ENCODE assay signal across 17 cellular contexts in genomic region chr10:7464703-7465102, GRCh38. TPM values are rescaled to one million over a fixed set of nuclear protein-coding genes. Genes with fewer than 3 reads are reported as not detected.
A peak's percentile ranks its signal among the peaks of the same experiment; 100 is the strongest.
DNase-seq lines count a peak whose midpoint lies in the region; ATAC-seq and TF ChIP-seq lines count a peak whose summit lies in the region.
"Had no signal": no experiment of that assay in that cellular context is flagged by ENCODE, and none has a peak within 500 bp of the region (broad histone marks: within the 10 kb centered on the region; RNA-seq: fewer than 3 reads in every experiment).

No MANE protein-coding gene starts in this region.

- no peaks in the 10 kb centered on the region for H3K27me3 Mint-ChIP-seq in activated naive CD4-positive, alpha-beta T cell treated with anti-CD3 and anti-CD28 coated beads, Interleukin-2, amount 50 U/mL, for 24 hours
- peaks cover 23% of the 10 kb centered on the region for H3K27me3 Mint-ChIP-seq in activated naive CD4-positive, alpha-beta T cell treated with anti-CD3 and anti-CD28 coated beads, Interleukin-2, amount 10 ng/mL, durations not matched to agents 7 days and 5 days

- no peaks in the 10 kb centered on the region for H3K4me1 ChIP-seq in left lung
- H3K4me1 ChIP-seq in sigmoid colon, result no peaks in the 10 kb centered on the region
- no peaks in the 10 kb centered on the region for H3K4me1 ChIP-seq in upper lobe of right lung
- H3K4me1 ChIP-seq in heart left ventricle, result no peaks in the 10 kb centered on the region

- H3K9me3 ChIP-seq in left lung, result no peaks in the 10 kb centered on the region
- H3K9me3 ChIP-seq in sigmoid colon, result no peaks in the 10 kb centered on the region
- no peaks in the 10 kb centered on the region for H3K9me3 ChIP-seq in upper lobe of right lung
- H3K9me3 ChIP-seq in heart left ventricle, result no peaks in the 10 kb centered on the region

- ATAC-seq in left lung (peak; percentile 23), upper lobe of right lung (peak; percentile 69), HG03025 (IDR thresholded peaks at IDR 0.05; ENCODE audit: low FRiP score, unreplicated experiment) (no peak), heart left ventricle (no peak), HG02970 (IDR thresholded peaks at IDR 0.05; ENCODE audit: low FRiP score, unreplicated experiment) (no peak)
- ATAC-seq: GM23338, HepG2 had no signal

- TF ChIP-seq CTCF in left lung (IDR thresholded peaks at IDR 0.05), result no peak
- TF ChIP-seq CTCF in sigmoid colon (IDR thresholded peaks at IDR 0.05), result no peak
- no peak for TF ChIP-seq CTCF in upper lobe of right lung (IDR thresholded peaks at IDR 0.05)
- TF ChIP-seq CTCF in heart left ventricle (IDR thresholded peaks at IDR 0.05), result no peak

- H3K27ac ChIP-seq in left lung, result no peak overlapping the region
- no peak overlapping the region for H3K27ac ChIP-seq in sigmoid colon
- H3K27ac ChIP-seq in upper lobe of right lung, result no peak overlapping the region
- H3K27ac ChIP-seq in heart left ventricle, result peak overlapping the region in 1 of 12 donors; percentile 66
- H3K27ac ChIP-seq: 22Rv1, BLaER1 had no signal

- no peaks in the 10 kb centered on the region for H3K9me3 Mint-ChIP-seq in activated naive CD4-positive, alpha-beta T cell treated with anti-CD3 and anti-CD28 coated beads, Interleukin-2, amount 50 U/mL, for 24 hours
- H3K9me3 Mint-ChIP-seq in activated naive CD4-positive, alpha-beta T cell treated with anti-CD3 and anti-CD28 coated beads, Interleukin-2, amount 10 ng/mL, durations not matched to agents 7 days and 5 days, result no peaks in the 10 kb centered on the region
- H3K9me3 Mint-ChIP-seq: GM23338 had no signal

- H3K4me3 ChIP-seq in left lung (no peak overlapping the region), sigmoid colon (no peak overlapping the region), upper lobe of right lung (no peak overlapping the region), heart left ventricle (no peak overlapping the region)
- H3K4me3 ChIP-seq: BLaER1, GM23338 had no signal

- no peaks in the 10 kb centered on the region for H3K36me3 Mint-ChIP-seq in activated naive CD4-positive, alpha-beta T cell treated with anti-CD3 and anti-CD28 coated beads, Interleukin-2, amount 50 U/mL, for 24 hours
- no peaks in the 10 kb centered on the region for H3K36me3 Mint-ChIP-seq in activated naive CD4-positive, alpha-beta T cell treated with anti-CD3 and anti-CD28 coated beads, Interleukin-2, amount 10 ng/mL, durations not matched to agents 7 days and 5 days
- H3K36me3 Mint-ChIP-seq: CD4-positive, CD25-positive, alpha-beta regulatory T cell had no signal

- peaks cover 4% of the 10 kb centered on the region for H3K4me1 Mint-ChIP-seq in activated naive CD4-positive, alpha-beta T cell treated with anti-CD3 and anti-CD28 coated beads, Interleukin-2, amount 50 U/mL, for 24 hours
- no peaks in the 10 kb centered on the region for H3K4me1 Mint-ChIP-seq in activated naive CD4-positive, alpha-beta T cell treated with anti-CD3 and anti-CD28 coated beads, Interleukin-2, amount 10 ng/mL, durations not matched to agents 7 days and 5 days
- H3K4me1 Mint-ChIP-seq: GM23338 had no signal

- H3K27ac Mint-ChIP-seq in activated naive CD4-positive, alpha-beta T cell treated with anti-CD3 and anti-CD28 coated beads, Interleukin-2, amount 50 U/mL, for 24 hours, result peak overlapping the region; percentile 1
- no peak overlapping the region for H3K27ac Mint-ChIP-seq in activated naive CD4-positive, alpha-beta T cell treated with anti-CD3 and anti-CD28 coated beads, Interleukin-2, amount 10 ng/mL, durations not matched to agents 7 days and 5 days
- H3K27ac Mint-ChIP-seq: GM23338 had no signal

- intact Hi-C loops in left lung (cut with DNase I) (no loop called here), sigmoid colon (cut with DNase I) (no loop called here), upper lobe of right lung (cut with DNase I) (no loop called here), heart left ventricle (cut with DNase I) (no loop called here)

- H3K4me3 Mint-ChIP-seq in activated naive CD4-positive, alpha-beta T cell treated with anti-CD3 and anti-CD28 coated beads, Interleukin-2, amount 50 U/mL, for 24 hours, result no peak overlapping the region
- no peak overlapping the region for H3K4me3 Mint-ChIP-seq in activated naive CD4-positive, alpha-beta T cell treated with anti-CD3 and anti-CD28 coated beads, Interleukin-2, amount 10 ng/mL, durations not matched to agents 7 days and 5 days
- H3K4me3 Mint-ChIP-seq: CD4-positive, CD25-positive, alpha-beta regulatory T cell; GM23338 had no signal

- no peak for DNase-seq in activated naive CD4-positive, alpha-beta T cell treated with anti-CD3 and anti-CD28 coated beads, Interleukin-2, amount 10 ng/mL, durations not matched to agents 7 days and 5 days
- DNase-seq in left lung (no peak), sigmoid colon (peak; percentile 63), upper lobe of right lung (no peak), heart left ventricle (no peak)
- DNase-seq: AML-193; Calu3; CD4-positive, CD25-positive, alpha-beta regulatory T cell; DMS 273 treated with DMSO at 0.1 percent for 48 hours; H7 had no signal

- TF ChIP-seq POLR2A in sigmoid colon (IDR thresholded peaks at IDR 0.05) (no peak), heart left ventricle (IDR thresholded peaks at IDR 0.05) (no peak)

- no peaks in the 10 kb centered on the region for H3K36me3 ChIP-seq in left lung
- no peaks in the 10 kb centered on the region for H3K36me3 ChIP-seq in sigmoid colon
- H3K36me3 ChIP-seq in upper lobe of right lung, result no peaks in the 10 kb centered on the region
- H3K36me3 ChIP-seq in heart left ventricle, result no peaks in the 10 kb centered on the region
- H3K36me3 ChIP-seq: BLaER1 had no signal

- H3K27me3 ChIP-seq in left lung (no peaks in the 10 kb centered on the region), sigmoid colon (no peaks in the 10 kb centered on the region), upper lobe of right lung (no peaks in the 10 kb centered on the region), heart left ventricle (no peaks in the 10 kb centered on the region)
- H3K27me3 ChIP-seq: BLaER1 had no signal

- WGBS in sigmoid colon, 2 donors, result 78 to 81% methylated on average over 8 of the region's 8 CpGs
- WGBS in heart left ventricle, 4 donors, result 70 to 82% (median 78%) methylated on average over 8 of the region's 8 CpGs

- TF ChIP-seq EP300 in sigmoid colon (IDR thresholded peaks at IDR 0.05), result no peak

- CTCF ChIA-PET in activated naive CD4-positive, alpha-beta T cell treated with anti-CD3 and anti-CD28 coated beads, Interleukin-2, amount 10 ng/mL, durations not matched to agents 7 days and 5 days (lab: Charles Lee), result no interaction called here

RNA-seq across cellular contexts. Expression of gene SFMBT2, which starts 53.9 kb away (rescaled TPM):
- total RNA-seq in left lung (10 to 100 TPM in 1 of 2 donors, 1 to 10 TPM in 1; 6.0 to 12.6 TPM), sigmoid colon (1 to 10 TPM; 4.2 to 6.4 (median 4.9) TPM), upper lobe of right lung (16.1 TPM), heart left ventricle (10 to 100 TPM in 4 of 9 donors, 1 to 10 TPM in 5; 3.7 to 25.8 (median 10.0) TPM)
- polyA plus RNA-seq in sigmoid colon (1 to 10 TPM in 2 of 3 donors, under 1 TPM in 1; 0.60 to 3.2 (median 1.2) TPM), heart left ventricle (1 to 10 TPM; 2.6 to 9.6 TPM)

Comparison
In these comparisons a context has a peak if more than half of its experiments do, and no peak if none do; other contexts are left out.
1. ATAC-seq: peak in left lung (single experiment) and upper lobe of right lung (single experiment); none in HG03025 (single experiment), heart left ventricle (0 of 4) and HG02970 (single experiment).